Comparison of ENCODE assay signal across 8 cellular contexts in the genomic region with DNA sequence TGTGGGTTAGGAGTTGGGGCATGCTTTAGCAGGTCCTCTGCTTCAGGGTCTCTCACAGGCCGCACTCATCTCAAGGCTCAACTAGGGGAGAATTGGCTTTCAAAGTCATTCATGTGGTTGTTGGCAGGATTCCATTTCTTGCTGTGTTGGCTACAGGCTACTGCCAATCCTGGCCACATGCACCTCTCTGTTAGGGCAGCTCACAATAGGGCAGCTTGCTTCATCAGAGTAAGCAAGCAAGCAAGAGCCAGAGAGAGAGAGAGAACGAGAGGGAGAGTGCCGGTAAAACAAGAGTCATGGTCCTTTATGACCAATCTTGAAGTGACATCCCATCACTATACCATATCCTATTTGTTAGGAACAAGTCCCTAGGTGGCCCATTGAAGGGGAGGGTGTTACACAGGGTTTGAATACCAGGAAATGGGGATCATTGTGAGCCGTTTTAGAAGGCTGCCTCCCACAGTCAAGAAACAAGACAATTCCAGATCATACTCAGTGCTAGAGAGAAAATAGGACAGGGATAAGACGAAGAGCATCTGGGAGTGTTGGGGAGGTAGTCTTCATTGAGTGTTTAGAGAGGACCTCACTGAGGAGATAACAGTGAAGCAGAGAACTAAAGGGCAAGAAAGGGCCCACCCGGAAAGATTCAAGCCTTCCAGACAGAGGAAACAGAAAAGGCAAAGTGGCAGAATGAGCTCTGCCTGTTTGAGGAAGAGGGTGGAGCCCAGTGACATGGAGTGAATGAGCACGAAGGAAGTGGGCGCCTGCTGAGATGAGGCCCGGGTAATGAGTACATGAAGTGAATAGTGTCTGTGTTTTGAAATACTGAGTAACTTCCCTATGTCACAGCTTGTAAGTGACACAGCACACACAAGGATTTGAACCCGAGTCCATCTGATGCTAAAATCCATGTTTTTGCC. TPM values are rescaled to one million over a fixed set of nuclear protein-coding genes. Genes with fewer than 3 reads are reported as not detected.
DNase-seq lines count a peak whose midpoint lies in the region; ATAC-seq and TF ChIP-seq lines count a peak whose summit lies in the region.

No MANE protein-coding gene starts in this region.

- no peak overlapping the region for H3K4me3 ChIP-seq in IMR-90 (ENCODE audit: insufficient read depth, low read depth, low read length)
- no peak overlapping the region for H3K4me3 ChIP-seq in trophoblast cell (ENCODE audit: low read depth, low read length)

- H2BK120ac ChIP-seq in IMR-90 (ENCODE audit: low read depth, low read length) (no peak overlapping the region), trophoblast cell (ENCODE audit: insufficient read depth, low read length, poor library complexity) (no peak overlapping the region)

- no peak for DNase-seq in IMR-90
- peak; percentile 29 for DNase-seq in activated CD4-positive, alpha-beta T cell treated with anti-CD3 and anti-CD28 coated beads for 1 hour
- DNase-seq in chondrocyte (ENCODE audit: low spot score) = no peak
- DNase-seq in trophoblast cell = peak; percentile 12 to 35
- no peak for DNase-seq in NCI-H510A (lab: John Stamatoyannopoulos, UW)

- H3K56ac ChIP-seq in IMR-90 (ENCODE audit: extremely low read depth, insufficient read depth, low read length) = no peak overlapping the region

- H3K4ac ChIP-seq in IMR-90 (ENCODE audit: low read depth, low read length) (no peak overlapping the region), trophoblast cell (ENCODE audit: low read depth, low read length) (no peak overlapping the region)

- no peak overlapping the region for H3K18ac ChIP-seq in IMR-90 (ENCODE audit: low read depth, low read length)
- H3K18ac ChIP-seq in trophoblast cell (ENCODE audit: low read length) = no peak overlapping the region

- H2BK15ac ChIP-seq in IMR-90 (ENCODE audit: low read depth, low read length) = no peak overlapping the region

- H3K9ac ChIP-seq in IMR-90 (ENCODE audit: low read depth, low read length) = no peak overlapping the region
- no peak overlapping the region for H3K9ac ChIP-seq in trophoblast cell (ENCODE audit: low read length)

- intact Hi-C loops in IMR-90 (cut with micrococcal nuclease) = no loop called here

- no peak overlapping the region for H3K23ac ChIP-seq in IMR-90 (ENCODE audit: low read depth, low read length)
- no peak overlapping the region for H3K23ac ChIP-seq in trophoblast cell (ENCODE audit: low read length)

- H4K12ac ChIP-seq in trophoblast cell (ENCODE audit: low read depth, low read length) = no peak overlapping the region

- H3K4me1 ChIP-seq in IMR-90 (ENCODE audit: control insufficient read depth, insufficient read depth, low read length) = no peaks in the 10 kb centered on the region
- H3K4me1 ChIP-seq in trophoblast cell (ENCODE audit: control insufficient read depth in 1 of 2, insufficient read depth in 2 of 2, low read length in 2 of 2) = no peaks in the 10 kb centered on the region

- no peaks in the 10 kb centered on the region for H3K79me2 ChIP-seq in trophoblast cell (ENCODE audit: control insufficient read depth, insufficient read depth, low read length, poor library complexity)

- H3K9me3 Mint-ChIP-seq in chondrocyte (ENCODE audit: low read depth) = peaks cover 5% of the 10 kb centered on the region

- no peak for ATAC-seq in IMR-90 (ENCODE audit: low read depth)
- no peak for ATAC-seq in HG02610 (IDR thresholded peaks at IDR 0.05; ENCODE audit: unreplicated experiment)
- no peak for ATAC-seq in GM21381 (IDR thresholded peaks at IDR 0.05; ENCODE audit: unreplicated experiment)
- ATAC-seq in HG02981 (IDR thresholded peaks at IDR 0.05; ENCODE audit: unreplicated experiment) = no peak

- WGBS in IMR-90 (ENCODE audit: extremely low coverage in 2 of 2, insufficient read length in 1 of 2), 2 experiments = 40% methylated on average over 2 of the region's 10 CpGs; no CpG with 5 or more reads in 1 of the 2 experiments
- no CpG with 5 or more reads among the region's 10 CpGs for WGBS in trophoblast cell (ENCODE audit: extremely low coverage, insufficient coverage, insufficient read length)

- no peaks in the 10 kb centered on the region for H3K36me3 Mint-ChIP-seq in chondrocyte (ENCODE audit: low read depth)

- no peak for TF ChIP-seq POLR2A in IMR-90 (IDR thresholded peaks at IDR 0.05; ENCODE audit: low read depth, low read length)

- H3K36me3 ChIP-seq in IMR-90 (ENCODE audit: control insufficient read depth, insufficient read depth, low read length) = no peaks in the 10 kb centered on the region
- no peaks in the 10 kb centered on the region for H3K36me3 ChIP-seq in trophoblast cell (ENCODE audit: control insufficient read depth in 1 of 2, insufficient read depth in 2 of 2, low read length in 2 of 2)

- H2BK20ac ChIP-seq in IMR-90 (ENCODE audit: low read depth, low read length) = no peak overlapping the region

- H2BK5ac ChIP-seq in IMR-90 (ENCODE audit: low read depth, low read length, poor library complexity, severe bottlenecking) (no peak overlapping the region), trophoblast cell (ENCODE audit: low read depth, low read length, poor library complexity) (no peak overlapping the region)

- H4K5ac ChIP-seq in IMR-90 (ENCODE audit: low read depth, low read length) = no peak overlapping the region

- H3K27me3 Mint-ChIP-seq in chondrocyte (ENCODE audit: low read depth) = no peaks in the 10 kb centered on the region

- in situ Hi-C loops in IMR-90 (cut with MboI; ENCODE audit: low sequenced_read_pairs) = no loop called here

- POLR2A ChIA-PET in IMR-90 (lab: Charles Lee; ENCODE audit: unreplicated experiment) = no interaction called here

- no peak overlapping the region for H2AK9ac ChIP-seq in IMR-90 (replicated peaks; ENCODE audit: low read depth, low read length, poor library complexity)

- peaks cover 61% of the 10 kb centered on the region for H3K4me1 Mint-ChIP-seq in chondrocyte (ENCODE audit: low read depth)

- H3K9me1 ChIP-seq in IMR-90 (ENCODE audit: insufficient read depth, low read length) = peaks cover 4% of the 10 kb centered on the region; the same call in 1 of the 2 replicates

- H3K9me3 ChIP-seq in IMR-90 (ENCODE audit: control insufficient read depth, insufficient read depth, low read length) = no peaks in the 10 kb centered on the region
- H3K9me3 ChIP-seq in trophoblast cell (ENCODE audit: insufficient read depth, low read depth, low read length) = no peaks in the 10 kb centered on the region

- CTCF ChIA-PET in IMR-90 (lab: Yijun Ruan, JAX) = no interaction called here

- no peak for TF ChIP-seq RAD21 in IMR-90 (IDR thresholded peaks at IDR 0.05; ENCODE audit: low read length)

- H3K27ac ChIP-seq in IMR-90 (ENCODE audit: insufficient read depth, low read length) (no peak overlapping the region), trophoblast cell (ENCODE audit: low read depth, low read length) (no peak overlapping the region)

- H3K14ac ChIP-seq in IMR-90 (replicated peaks; ENCODE audit: low read depth, low read length) = no peak overlapping the region
- no peak overlapping the region for H3K14ac ChIP-seq in trophoblast cell (ENCODE audit: low read length)

- no peaks in the 10 kb centered on the region for H4K20me1 ChIP-seq in IMR-90 (ENCODE audit: insufficient read depth, low read length)

- no TSS peak for BruUV-seq in IMR-90 (replicated peaks; lab: Mats Ljungman, UMichigan)

- H3K4me2 ChIP-seq in IMR-90 (ENCODE audit: low read depth, low read length) = no peak overlapping the region
- H3K4me2 ChIP-seq in trophoblast cell (ENCODE audit: low read length) = no peak overlapping the region

- H3K27me3 ChIP-seq in IMR-90 (ENCODE audit: control insufficient read depth, insufficient read depth, low read length) (peaks cover 10% of the 10 kb centered on the region), trophoblast cell (ENCODE audit: insufficient read depth, low read length) (peaks cover 3% of the 10 kb centered on the region)

- no peak overlapping the region for H2BK12ac ChIP-seq in trophoblast cell (ENCODE audit: low read length)

- H2AFZ ChIP-seq in IMR-90 (replicated peaks; ENCODE audit: low read length, poor library complexity) (peak overlapping the region; percentile 2), trophoblast cell (ENCODE audit: insufficient read depth, low read length, poor library complexity) (no peak overlapping the region)

- no peak for TF ChIP-seq CTCF in IMR-90 (conservative IDR thresholded peaks at IDR 0.05; ENCODE audit: low read depth, low read length)
- no peak for TF ChIP-seq CTCF in chondrocyte (IDR thresholded peaks at IDR 0.05)

- dilution Hi-C loops in IMR-90 (cut with HindIII; ENCODE audit: low sequenced_read_pairs, unreplicated experiment) = no loop called here

- no peak overlapping the region for H2AK5ac ChIP-seq in IMR-90 (ENCODE audit: low read depth, low read length)
- H2AK5ac ChIP-seq in trophoblast cell (ENCODE audit: low read length) = no peak overlapping the region

- H3K27ac Mint-ChIP-seq in chondrocyte (ENCODE audit: unreplicated experiment) = peak overlapping the region; percentile 6

- H3K79me1 ChIP-seq in IMR-90 (ENCODE audit: low read depth in 1 of 2, low read length in 2 of 2) = no peaks in the 10 kb centered on the region
- H3K79me1 ChIP-seq in trophoblast cell (ENCODE audit: low read length) = no peaks in the 10 kb centered on the region

- H4K8ac ChIP-seq in IMR-90 (ENCODE audit: low read depth in 2 of 2, low read length in 2 of 2) (no peak overlapping the region), trophoblast cell (ENCODE audit: low read depth, low read length) (no peak overlapping the region)

- no peak overlapping the region for H4K91ac ChIP-seq in IMR-90 (ENCODE audit: insufficient read depth, low read depth, low read length)
- no peak overlapping the region for H4K91ac ChIP-seq in trophoblast cell (ENCODE audit: low read depth, low read length)

- no peak overlapping the region for H3K4me3 Mint-ChIP-seq in chondrocyte (ENCODE audit: unreplicated experiment)

TF ChIP-seq in IMR-90, 13 proteins besides CTCF, POLR2A, EP300 and RAD21 (continues in another document):
- TF ChIP-seq MAFK (IDR thresholded peaks at IDR 0.05; ENCODE audit: low read depth, low read length) (no peak), FOS (IDR thresholded peaks at IDR 0.05; ENCODE audit: low read depth, low read length) (no peak), BHLHE40 (IDR thresholded peaks at IDR 0.05; ENCODE audit: low read depth, low read length) (no peak), MXI1 (IDR thresholded peaks at IDR 0.05; ENCODE audit: borderline replicate concordance, low read depth, low read length) (no peak)
- TF ChIP-seq, protein P1, sequence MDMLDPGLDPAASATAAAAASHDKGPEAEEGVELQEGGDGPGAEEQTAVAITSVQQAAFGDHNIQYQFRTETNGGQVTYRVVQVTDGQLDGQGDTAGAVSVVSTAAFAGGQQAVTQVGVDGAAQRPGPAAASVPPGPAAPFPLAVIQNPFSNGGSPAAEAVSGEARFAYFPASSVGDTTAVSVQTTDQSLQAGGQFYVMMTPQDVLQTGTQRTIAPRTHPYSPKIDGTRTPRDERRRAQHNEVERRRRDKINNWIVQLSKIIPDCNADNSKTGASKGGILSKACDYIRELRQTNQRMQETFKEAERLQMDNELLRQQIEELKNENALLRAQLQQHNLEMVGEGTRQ (IDR thresholded peaks at IDR 0.05; ENCODE audit: low read depth, low read length) = no peak

RNA-seq across cellular contexts. Expression of a gene that starts 32.8 kb away (rescaled TPM):
- total RNA-seq in IMR-90 (2012; rRNA removed) (under 0.01 TPM in 2 replicates), chondrocyte (1.0 to 1.9 TPM (median 1.7 TPM) in 3 replicates)
- polyA plus RNA-seq in IMR-90 (2012; rRNA removed) = 0.03 TPM in 1 of 2 replicates, not detected in the other
- polyA plus RNA-seq in IMR-90 (2012; cell fraction: cytosol; rRNA removed) = 0.01 TPM in 1 of 2 replicates, not detected in the other
- 0.03 and 0.09 TPM in 2 replicates for polyA plus RNA-seq in IMR-90 (2012; cell fraction: nucleus; rRNA removed; ENCODE audit: low replicate concordance)
- 0.04 and 0.06 TPM in 2 replicates for polyA plus RNA-seq in trophoblast cell (2013)

Comparison
In these comparisons a context has a peak if more than half of its experiments do, and no peak if none do; other contexts are left out.
1. DNase-seq: peak in activated CD4-positive, alpha-beta T cell treated with anti-CD3 and anti-CD28 coated beads for 1 hour (single experiment) and trophoblast cell (2 of 2); none in IMR-90 (single experiment), chondrocyte (single experiment) and NCI-H510A (single experiment).